In genomic region chr19:51326216-51327065, GRCh38 we compare ENCODE assay signal across 1 cellular context.
TF ChIP-seq lines count a peak whose summit lies in the region.

No MANE protein-coding gene starts in this region.

TF ChIP-seq in HepG2, 621 proteins besides CTCF, POLR2A, EP300 and RAD21:
- TF ChIP-seq HOXA3 (CRISPR knock-in tag; IDR thresholded peaks at IDR 0.05): no peak
- peak; percentile 73; the same call in 1 of the 2 replicates for TF ChIP-seq ZNF652 (CRISPR knock-in tag; IDR thresholded peaks at IDR 0.05; ENCODE audit: borderline replicate concordance, low read depth)
- TF ChIP-seq AGO1 (IDR thresholded peaks at IDR 0.05; ENCODE audit: low read depth, low read length, poor library complexity, severe bottlenecking): peak; percentile 62
- no peak for TF ChIP-seq GLI4 (CRISPR knock-in tag; IDR thresholded peaks at IDR 0.05; ENCODE audit: borderline replicate concordance)
- no peak for TF ChIP-seq TAF15 (IDR thresholded peaks at IDR 0.05; ENCODE audit: low read depth, low read length, poor library complexity, severe bottlenecking)
- TF ChIP-seq ZNF547 (CRISPR knock-in tag; IDR thresholded peaks at IDR 0.05): no peak
- TF ChIP-seq HCFC1 (IDR thresholded peaks at IDR 0.05; ENCODE audit: low read depth, low read length): no peak
- no peak for TF ChIP-seq ZNF530 (CRISPR knock-in tag; IDR thresholded peaks at IDR 0.05; ENCODE audit: low read depth)
- peak; percentile 13 for TF ChIP-seq AGO2 (optimal IDR thresholded peaks at IDR 0.05; ENCODE audit: low read depth, low read length)
- no peak for TF ChIP-seq ERF (CRISPR knock-in tag; IDR thresholded peaks at IDR 0.05)
